8 cellular contexts compared by ENCODE assay signal in the genomic region with DNA sequence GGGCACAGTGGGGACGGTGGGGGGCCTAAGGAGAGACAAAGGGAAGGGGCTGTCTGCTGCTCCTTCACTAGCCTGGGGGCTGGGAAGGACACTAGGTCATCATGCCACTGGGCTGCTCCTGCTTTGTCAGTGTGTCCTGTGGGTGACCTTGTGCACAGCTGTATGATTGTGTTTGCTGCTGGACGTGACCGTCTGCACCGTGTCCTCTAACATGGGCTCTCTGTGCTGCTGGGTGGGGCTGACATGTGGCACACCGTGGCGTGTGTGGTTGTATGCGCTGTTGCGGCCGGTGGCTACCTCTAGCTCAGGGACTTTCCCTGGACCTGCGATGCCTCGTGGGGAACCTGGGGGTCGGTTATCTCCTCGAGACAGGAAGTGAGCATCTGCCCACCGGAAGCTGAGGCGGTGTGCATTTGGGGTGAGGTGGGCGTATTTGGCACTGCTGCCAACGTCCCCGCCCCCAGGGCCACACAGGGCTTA. TPM values are rescaled to one million over a fixed set of nuclear protein-coding genes. Genes with fewer than 3 reads are reported as not detected.
DNase-seq lines count a peak whose midpoint lies in the region; ATAC-seq lines count a peak whose summit lies in the region.

No MANE protein-coding gene starts in this region.

- no peak overlapping the region for H3K23ac ChIP-seq in mesenchymal stem cell (ENCODE audit: low read length in 2 of 2)

- H3K79me1 ChIP-seq in mesenchymal stem cell (replicated peaks; ENCODE audit: low read length, poor library complexity, severe bottlenecking), result no peaks in the 10 kb centered on the region

- peak overlapping the region in 1 of 2 experiments; percentile 26 for H3K14ac ChIP-seq in mesenchymal stem cell (ENCODE audit: low read length in 2 of 2)

- peaks cover 27 to 67% of the 10 kb centered on the region in 2 experiments for H3K27me3 ChIP-seq in mesenchymal stem cell (ENCODE audit: control insufficient read depth in 1 of 2, insufficient read depth in 1 of 2, low read length in 2 of 2)

- no peak overlapping the region for H3K18ac ChIP-seq in mesenchymal stem cell (ENCODE audit: low read depth in 1 of 2, low read length in 2 of 2)

- H2BK12ac ChIP-seq in mesenchymal stem cell (ENCODE audit: low read length in 2 of 2), result no peak overlapping the region

- H3K27ac ChIP-seq in mesenchymal stem cell (ENCODE audit: low read length, poor library complexity, severe bottlenecking), result no peak overlapping the region

- H3K4ac ChIP-seq in mesenchymal stem cell (ENCODE audit: low read depth in 1 of 2, low read length in 2 of 2), result no peak overlapping the region

- no peak overlapping the region for H2BK5ac ChIP-seq in mesenchymal stem cell (ENCODE audit: low read depth, low read length, poor library complexity, severe bottlenecking)

- H3K9ac ChIP-seq in mesenchymal stem cell (ENCODE audit: low read length), result no peak overlapping the region

- no peak overlapping the region for H2BK120ac ChIP-seq in mesenchymal stem cell (ENCODE audit: low read depth, low read length)

- peaks cover 0 to under 1% of the 10 kb centered on the region in 2 experiments for H3K36me3 ChIP-seq in mesenchymal stem cell (ENCODE audit: control insufficient read depth in 1 of 2, insufficient read depth in 2 of 2, low read depth in 1 of 2, low read length in 2 of 2)

- H4K8ac ChIP-seq in mesenchymal stem cell (ENCODE audit: low read length), result no peak overlapping the region

- WGBS in mesenchymal stem cell, result 74% methylated on average over 18 of the region's 18 CpGs

- peaks cover 30% of the 10 kb centered on the region for H3K4me1 ChIP-seq in mesenchymal stem cell (ENCODE audit: control insufficient read depth, insufficient read depth, low read depth, low read length)

- no peak overlapping the region for H3K4me3 ChIP-seq in mesenchymal stem cell (ENCODE audit: insufficient read depth in 1 of 2, low read depth in 1 of 2, low read length in 2 of 2)

- no peak overlapping the region for H2BK15ac ChIP-seq in mesenchymal stem cell (ENCODE audit: low read depth, poor library complexity, severe bottlenecking)

- H2AFZ ChIP-seq in mesenchymal stem cell (ENCODE audit: low read depth, low read length), result no peak overlapping the region

- peak; percentile 84 for DNase-seq in activated CD8-positive, alpha-beta memory T cell treated with anti-CD3 and anti-CD28 coated beads, Interleukin-2, amount 50 U/mL, for 48 hours
- DNase-seq in mesenchymal stem cell, result no peak
- DNase-seq in NCI-H748 treated with DMSO at 0.1 percent for 48 hours (lab: John Stamatoyannopoulos, UW), result no peak
- DNase-seq in DMS 273 treated with DMSO at 0.1 percent for 48 hours (lab: John Stamatoyannopoulos, UW), result no peak
- DNase-seq in HuH-7 (ENCODE audit: low spot score), result no peak

- H3K9me3 ChIP-seq in mesenchymal stem cell (ENCODE audit: control insufficient read depth, low read length), result peaks cover 3% of the 10 kb centered on the region

- peak; percentile 32 for ATAC-seq in GM18870 (IDR thresholded peaks at IDR 0.05; ENCODE audit: unreplicated experiment)
- ATAC-seq in HG03521 (IDR thresholded peaks at IDR 0.05; ENCODE audit: unreplicated experiment), result peak; percentile 24
- no peak for ATAC-seq in GM18519 (IDR thresholded peaks at IDR 0.05; ENCODE audit: low FRiP score, unreplicated experiment)

- no peak overlapping the region for H2AK5ac ChIP-seq in mesenchymal stem cell (ENCODE audit: low read length, severe bottlenecking)

- H3K4me2 ChIP-seq in mesenchymal stem cell (ENCODE audit: low read length, poor library complexity, severe bottlenecking), result no peak overlapping the region

- H4K91ac ChIP-seq in mesenchymal stem cell (ENCODE audit: low read length), result peak overlapping the region; percentile 34

RNA-seq across cellular contexts. Expression of gene N4BP3, which starts 3.1 kb away (rescaled TPM):
- 0.01 TPM for polyA plus RNA-seq in mesenchymal stem cell (2013, experiment 1 of 2)
- 0.01 TPM for polyA plus RNA-seq in mesenchymal stem cell (2013, experiment 2 of 2)

RNA-seq across cellular contexts. Expression of gene RMND5B, which starts 14.4 kb away (rescaled TPM):
- 14.0 TPM for polyA plus RNA-seq in mesenchymal stem cell (2013, experiment 1 of 2)
- 14.1 TPM for polyA plus RNA-seq in mesenchymal stem cell (2013, experiment 2 of 2)

RNA-seq across cellular contexts. Expression of gene NHP2, which starts 37.2 kb away (rescaled TPM):
- polyA plus RNA-seq in mesenchymal stem cell (2013, experiment 1 of 2), result 114 TPM
- 119 TPM for polyA plus RNA-seq in mesenchymal stem cell (2013, experiment 2 of 2)
